ENCODE assay signal across 24 cellular contexts in the genomic region with DNA sequence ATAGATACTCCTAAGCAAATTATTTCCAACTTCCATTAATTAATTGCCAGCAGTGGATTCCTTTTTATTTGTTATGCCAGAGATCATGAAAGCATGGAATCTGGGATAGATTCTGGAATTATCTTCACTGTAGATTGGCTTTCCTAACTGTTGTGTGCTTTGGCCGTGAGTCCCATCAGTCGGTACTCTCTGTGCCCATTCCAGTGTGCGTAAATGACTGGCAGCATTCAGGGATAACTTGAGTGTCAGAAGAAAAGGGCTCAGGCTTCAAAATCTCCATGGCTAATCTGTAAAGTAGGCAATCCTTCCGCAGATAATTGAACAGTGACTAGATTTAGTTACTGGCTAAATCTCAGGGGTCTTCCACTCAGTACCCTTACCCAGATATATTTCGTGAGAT.
DNase-seq lines count a peak whose midpoint lies in the region; ATAC-seq, FAIRE-seq and TF ChIP-seq lines count a peak whose summit lies in the region.
"Had no signal": no experiment of that assay in that cellular context is flagged by ENCODE, and none has a peak within 500 bp of the region (broad histone marks: within the 10 kb centered on the region; RNA-seq: fewer than 3 reads in every experiment).

No MANE protein-coding gene starts in this region.

- peaks cover 28% of the 10 kb centered on the region for H3F3A ChIP-seq in MM.1S (ENCODE audit: insufficient read depth, low read length)

- DNase-seq in GM12891 (ENCODE audit: insufficient read length, low spot score), result no peak
- no peak for DNase-seq in MM.1S
- DNase-seq in right atrium auricular region (ENCODE audit: low spot score), result no peak
- DNase-seq in MG63, result no peak
- DNase-seq in NCI-H2029 treated with DMSO at 0.1 percent for 48 hours (lab: John Stamatoyannopoulos, UW), result no peak
- DNase-seq: ACHN; BE2C; C1 segment of cervical spinal cord; CD4-positive, CD25-positive, alpha-beta regulatory T cell; CD8-positive, alpha-beta memory T cell; COR-L47; DMS 273 treated with DMSO at 0.1 percent for 48 hours; DMS53; DND-41; EL; IMR-90 had no signal

- H3K27ac ChIP-seq in MM.1S (ENCODE audit: low read length), result peak overlapping the region; percentile 99; the same call in 1 of the 2 replicates
- peak overlapping the region; percentile 63 to 82 for H3K27ac ChIP-seq in right atrium auricular region
- H3K27ac ChIP-seq in skeletal muscle tissue (ENCODE audit: low read depth, low read length), result peak overlapping the region; percentile 90

- H3K9me2 ChIP-seq in MM.1S (replicated peaks; ENCODE audit: insufficient read depth, low read length), result no peaks in the 10 kb centered on the region

- TF ChIP-seq POLR2A in GM12891 (IDR thresholded peaks at IDR 0.05; ENCODE audit: low read depth, low read length), result no peak

- no peak overlapping the region for H2AFZ ChIP-seq in MM.1S (ENCODE audit: low read length)
- H2AFZ ChIP-seq: GM23338 had no signal

- H3K36me3 ChIP-seq in MM.1S (replicated peaks; ENCODE audit: insufficient read depth, low read length) (no peaks in the 10 kb centered on the region), right atrium auricular region (no peaks in the 10 kb centered on the region), skeletal muscle tissue (ENCODE audit: control insufficient read depth in 3 of 3, insufficient read depth in 3 of 3, low read length in 3 of 3) (no peaks in the 10 kb centered on the region), MG63 (no peaks in the 10 kb centered on the region)
- H3K36me3 ChIP-seq: BE2C had no signal

- TF ChIP-seq CTCF in MM.1S (IDR thresholded peaks at IDR 0.05; ENCODE audit: low read length) (no peak), right atrium auricular region (IDR thresholded peaks at IDR 0.05) (no peak)

- H3K4me1 ChIP-seq in MM.1S (ENCODE audit: low read length) (peaks cover 53% of the 10 kb centered on the region), right atrium auricular region (no peaks in the 10 kb centered on the region), skeletal muscle tissue (ENCODE audit: control insufficient read depth in 3 of 3, insufficient read depth in 3 of 3, low read length in 3 of 3) (peaks cover 2 to 30% (median 26%) of the 10 kb centered on the region in 3 donors)
- H3K4me1 ChIP-seq: BE2C had no signal

- H3K4me3 ChIP-seq in MM.1S (ENCODE audit: low read length) (no peak overlapping the region), right atrium auricular region (no peak overlapping the region), skeletal muscle tissue (ENCODE audit: low read length in 3 of 3) (no peak overlapping the region), MG63 (no peak overlapping the region)
- H3K4me3 ChIP-seq: GM12878, GM23338 had no signal

- H3K9me3 ChIP-seq in MM.1S (replicated peaks; ENCODE audit: insufficient read depth, low read length) (no peaks in the 10 kb centered on the region), right atrium auricular region (no peaks in the 10 kb centered on the region), skeletal muscle tissue (ENCODE audit: control insufficient read depth in 3 of 3, low read length in 3 of 3) (no peaks in the 10 kb centered on the region), MG63 (no peaks in the 10 kb centered on the region)
- H3K9me3 ChIP-seq: BE2C had no signal

- H3K9ac ChIP-seq in MM.1S (ENCODE audit: low read length), result no peak overlapping the region
- H3K9ac ChIP-seq in skeletal muscle tissue (ENCODE audit: low read depth in 1 of 3, low read length in 3 of 3), result peak overlapping the region in 1 of 3 donors; percentile 77

- no peak for ATAC-seq in GM18909 (IDR thresholded peaks at IDR 0.05; ENCODE audit: poor library complexity, unreplicated experiment)
- ATAC-seq: GM12878, GM23338, HCT116 had no signal

- H3K4me2 ChIP-seq in MM.1S (ENCODE audit: low read depth, low read length), result peak overlapping the region; percentile 59; the same call in 1 of the 2 replicates
- H3K4me2 ChIP-seq: GM23338 had no signal

- H3K27me3 ChIP-seq in MM.1S (replicated peaks; ENCODE audit: insufficient read depth, low read length) (no peaks in the 10 kb centered on the region), right atrium auricular region (no peaks in the 10 kb centered on the region), skeletal muscle tissue (ENCODE audit: control insufficient read depth in 3 of 3, insufficient read depth in 3 of 3, low read length in 3 of 3) (no peaks in the 10 kb centered on the region), MG63 (no peaks in the 10 kb centered on the region)
- H3K27me3 ChIP-seq: BE2C had no signal

- H4K20me1 ChIP-seq in MM.1S (ENCODE audit: insufficient read depth, low read length), result no peaks in the 10 kb centered on the region

- no peaks in the 10 kb centered on the region for H3K79me2 ChIP-seq in MM.1S (ENCODE audit: low read length)

- peak; percentile 33 for FAIRE-seq in GM12891 (lab: Jason Lieb, UNC)
- FAIRE-seq: A204.1, GM12878, H54, HTR-8/SVneo had no signal

TF ChIP-seq in GM12891, 5 proteins besides CTCF, POLR2A, EP300 and RAD21:
- TF ChIP-seq POLR2AphosphoS5 (IDR thresholded peaks at IDR 0.05; ENCODE audit: low read depth, low read length) (no peak), POU2F2 (IDR thresholded peaks at IDR 0.05; ENCODE audit: low read depth, low read length) (no peak), TAF1 (IDR thresholded peaks at IDR 0.05; ENCODE audit: low read depth, low read length) (no peak), PAX5 (IDR thresholded peaks at IDR 0.05; ENCODE audit: insufficient read depth, low read length, severe bottlenecking) (no peak), SPI1 (IDR thresholded peaks at IDR 0.05; ENCODE audit: low read depth, low read length) (no peak)
